In the genomic region with DNA sequence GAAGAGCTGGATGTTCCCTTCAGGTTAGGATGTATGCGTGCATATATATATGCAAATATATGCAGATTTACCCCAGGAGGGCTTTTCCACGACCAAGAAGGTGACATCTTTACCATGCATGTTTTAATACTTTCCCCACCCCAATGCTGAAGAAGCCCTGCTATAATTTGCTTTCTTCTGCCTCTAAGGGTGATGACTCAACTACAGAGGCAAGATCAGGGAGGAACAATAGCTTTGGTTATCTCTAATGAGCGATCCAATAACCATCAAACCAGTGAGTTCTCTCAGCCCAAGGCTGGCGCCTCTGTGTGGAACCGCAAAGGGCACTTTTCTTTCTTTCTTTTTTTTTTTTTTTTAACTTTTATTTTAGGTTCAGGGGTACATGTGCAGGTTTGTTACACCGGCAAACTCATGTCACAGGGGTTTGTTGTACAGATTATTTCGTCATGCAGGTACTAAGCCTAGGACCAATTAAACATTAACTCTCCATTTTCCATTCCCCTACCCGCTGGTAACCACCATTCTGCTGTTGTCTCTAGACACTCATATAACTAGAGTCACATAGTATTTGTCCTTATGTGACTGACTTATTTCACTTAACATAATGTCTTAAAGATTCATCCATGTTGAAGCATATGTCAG, we compare ENCODE assay signal across 10 cellular contexts. TPM values are rescaled to one million over a fixed set of nuclear protein-coding genes. Genes with fewer than 3 reads are reported as not detected.
DNase-seq lines count a peak whose midpoint lies in the region; ATAC-seq and TF ChIP-seq lines count a peak whose summit lies in the region.
"Had no signal": no experiment of that assay in that cellular context is flagged by ENCODE, and none has a peak within 500 bp of the region (broad histone marks: within the 10 kb centered on the region; RNA-seq: fewer than 3 reads in every experiment).

No MANE protein-coding gene starts in this region.

- H3K4me1 Mint-ChIP-seq in activated CD4-positive, alpha-beta T cell treated with anti-CD3 and anti-CD28 coated beads, Interleukin-2, amount 10 ng/mL, durations not matched to agents 7 days and 5 days, result peaks cover 58% of the 10 kb centered on the region
- peaks cover 36% of the 10 kb centered on the region for H3K4me1 Mint-ChIP-seq in activated T-cell treated with anti-CD3 and anti-CD28 coated beads, Interleukin-2, amount 50 U/mL, for 4 hours (ENCODE audit: low read depth)

- peak overlapping the region; percentile 64 for H3K27ac Mint-ChIP-seq in activated CD4-positive, alpha-beta T cell treated with anti-CD3 and anti-CD28 coated beads, Interleukin-2, amount 10 ng/mL, durations not matched to agents 7 days and 5 days

- H3K27ac ChIP-seq in thoracic aorta, result no peak overlapping the region

- peak overlapping the region; percentile 99 for H3K4me3 ChIP-seq in thoracic aorta

- peak; percentile 54 to 59 for ATAC-seq in activated T-cell treated with anti-CD3 and anti-CD28 coated beads, Interleukin-2, amount 50 U/mL, for 4 hours
- peak; percentile 8 for ATAC-seq in left lobe of liver
- no peak for ATAC-seq in thoracic aorta (ENCODE audit: insufficient number of reproducible peaks, low FRiP score, low read depth)
- ATAC-seq in GM21423 (IDR thresholded peaks at IDR 0.05; ENCODE audit: unreplicated experiment), result no peak
- ATAC-seq in GM18909 (IDR thresholded peaks at IDR 0.05; ENCODE audit: poor library complexity, unreplicated experiment), result no peak

- no peaks in the 10 kb centered on the region for H3K27me3 ChIP-seq in thoracic aorta (replicated peaks; ENCODE audit: insufficient read depth)

- H3K9me3 Mint-ChIP-seq in activated CD4-positive, alpha-beta T cell treated with anti-CD3 and anti-CD28 coated beads, Interleukin-2, amount 10 ng/mL, durations not matched to agents 7 days and 5 days, result no peaks in the 10 kb centered on the region
- H3K9me3 Mint-ChIP-seq in activated T-cell treated with anti-CD3 and anti-CD28 coated beads, Interleukin-2, amount 50 U/mL, for 4 hours, result no peaks in the 10 kb centered on the region

- H3K4me1 ChIP-seq in thoracic aorta (ENCODE audit: control insufficient read depth in 1 of 2, low read depth in 2 of 2), result peaks cover 4% of the 10 kb centered on the region in 2 donors

- H3K36me3 ChIP-seq in thoracic aorta, result no peaks in the 10 kb centered on the region

- H3K4me3 Mint-ChIP-seq in activated CD4-positive, alpha-beta T cell treated with anti-CD3 and anti-CD28 coated beads, Interleukin-2, amount 10 ng/mL, durations not matched to agents 7 days and 5 days, result no peak overlapping the region
- H3K4me3 Mint-ChIP-seq in activated T-cell treated with anti-CD3 and anti-CD28 coated beads, Interleukin-2, amount 50 U/mL, for 4 hours, result no peak overlapping the region

- no peaks in the 10 kb centered on the region for H3K27me3 Mint-ChIP-seq in activated CD4-positive, alpha-beta T cell treated with anti-CD3 and anti-CD28 coated beads, Interleukin-2, amount 10 ng/mL, durations not matched to agents 7 days and 5 days
- H3K27me3 Mint-ChIP-seq in activated T-cell treated with anti-CD3 and anti-CD28 coated beads, Interleukin-2, amount 50 U/mL, for 4 hours (ENCODE audit: low read depth), result no peaks in the 10 kb centered on the region

- POLR2A ChIA-PET in activated CD4-positive, alpha-beta T cell treated with anti-CD3 and anti-CD28 coated beads, Interleukin-2, amount 10 ng/mL, durations not matched to agents 7 days and 5 days (lab: Charles Lee), result no interaction called here

- CTCF ChIA-PET in activated CD4-positive, alpha-beta T cell treated with anti-CD3 and anti-CD28 coated beads, Interleukin-2, amount 10 ng/mL, durations not matched to agents 7 days and 5 days (lab: Charles Lee), result interaction anchor here (0.6 to 1.5 kb wide), 3 partner anchors 12 to 37 kb away, joined by 3 to 4 read pairs (median 3); no protein-coding TSS in a partner anchor

- H3K9me3 ChIP-seq in thoracic aorta, result no peaks in the 10 kb centered on the region

- peaks cover 2% of the 10 kb centered on the region for H3K36me3 Mint-ChIP-seq in activated CD4-positive, alpha-beta T cell treated with anti-CD3 and anti-CD28 coated beads, Interleukin-2, amount 10 ng/mL, durations not matched to agents 7 days and 5 days (ENCODE audit: low read depth)
- H3K36me3 Mint-ChIP-seq in activated T-cell treated with anti-CD3 and anti-CD28 coated beads, Interleukin-2, amount 50 U/mL, for 4 hours (ENCODE audit: insufficient read depth), result no peaks in the 10 kb centered on the region

- no peak for TF ChIP-seq CTCF in thoracic aorta (IDR thresholded peaks at IDR 0.05)

- no peak for DNase-seq in activated CD4-positive, alpha-beta T cell treated with anti-CD3 and anti-CD28 coated beads, Interleukin-2, amount 10 ng/mL, durations not matched to agents 7 days and 5 days
- DNase-seq in activated CD4-positive, alpha-beta T cell treated with anti-CD3 and anti-CD28 coated beads for 1 hour, result no peak
- DNase-seq in activated T-cell treated with anti-CD3 and anti-CD28 coated beads, Interleukin-2, amount 50 U/mL, for 4 hours, result no peak
- DNase-seq in left lobe of liver (ENCODE audit: low spot score) (no peak), thoracic aorta (ENCODE audit: low spot score) (no peak), DMS79 (lab: John Stamatoyannopoulos, UW) (no peak)
- DNase-seq: retina; stimulated activated naive CD4-positive, alpha-beta T cell treated with Interleukin-2 at 50 U/mL for 16 hours had no signal

RNA-seq across cellular contexts. Expression of gene UBE2L5, which starts 25.7 kb away (rescaled TPM):
- total RNA-seq in activated CD4-positive, alpha-beta T cell treated with anti-CD3 and anti-CD28 coated beads, Interleukin-2, amount 10 ng/mL, durations not matched to agents 7 days and 5 days, result under 1 TPM in 1 of 2 experiments, not detected in 1; 0.17 TPM
- not detected for total RNA-seq in activated T-cell treated with anti-CD3 and anti-CD28 coated beads, Interleukin-2, amount 50 U/mL, for 4 hours
- not detected for total RNA-seq in left lobe of liver
- total RNA-seq in thoracic aorta, result 1 to 10 TPM in 1 of 2 donors, not detected in 1; 1.1 TPM

Comparison
In these comparisons a context has a peak if more than half of its experiments do, and no peak if none do; other contexts are left out.
1. ATAC-seq: peak in activated T-cell treated with anti-CD3 and anti-CD28 coated beads, Interleukin-2, amount 50 U/mL, for 4 hours (2 of 2) and left lobe of liver (single experiment); none in thoracic aorta (single experiment), GM21423 (single experiment) and GM18909 (single experiment).